1 cellular context compared by ENCODE assay signal in genomic region chr3:194346621-194347020, GRCh38.
TF ChIP-seq lines count a peak whose summit lies in the region.

No MANE protein-coding gene starts in this region.

TF ChIP-seq in GM12878, 131 proteins besides CTCF, POLR2A, EP300 and RAD21:
- TF ChIP-seq ATF7 (IDR thresholded peaks at IDR 0.05; ENCODE audit: low read depth) (0 out of 2 replicates have a peak, but pooled peaks have one; percentile 16), KAT2A (conservative IDR thresholded peaks at IDR 0.05; ENCODE audit: control insufficient read depth, low read depth, low read length) (no peak)
